In genomic region chr17:81315885-81316391, GRCh38 we compare ENCODE assay signal across 18 cellular contexts.
"Had no signal": no experiment of that assay in that cellular context is flagged by ENCODE, and none has a peak within 500 bp of the region (broad histone marks: within the 10 kb centered on the region; RNA-seq: fewer than 3 reads in every experiment).

No MANE protein-coding gene starts in this region.

- H3K27ac ChIP-seq: body of pancreas, epithelial cell of prostate, neural progenitor cell, right lobe of liver, stomach, tibial artery had no signal

- H3K4me1 ChIP-seq: right lobe of liver, stomach, tibial artery had no signal

- H2AFZ ChIP-seq: neural progenitor cell had no signal

- H3K27me3 ChIP-seq: body of pancreas, right lobe of liver had no signal

- H3K36me3 ChIP-seq: neural progenitor cell, right lobe of liver, stomach, tibial artery had no signal

- H3K9ac ChIP-seq: neural progenitor cell had no signal

- H3K9me3 ChIP-seq: body of pancreas, right lobe of liver, stomach, tibial artery had no signal

- H3K4me3 ChIP-seq: body of pancreas, neural progenitor cell, right lobe of liver, stomach, tibial artery had no signal

- DNase-seq: activated CD4-positive, alpha-beta T cell treated with anti-CD3 and anti-CD28 coated beads for 4 hours; activated CD4-positive, alpha-beta T cell treated with anti-CD3 and anti-CD28 coated beads, Interleukin-2, amount 50 U/mL, for 4 hours; activated naive CD4-positive, alpha-beta T cell; activated T-cell treated with anti-CD3 and anti-CD28 coated beads for 4 hours; activated T-cell treated with anti-CD3 and anti-CD28 coated beads, Interleukin-2, amount 50 U/mL, for 72 hours; body of pancreas; effector CD8-positive, alpha-beta T cell; hippocampal formation; left cardiac atrium; natural killer cell; right lobe of liver; stimulated activated CD4-positive, alpha-beta T cell treated with anti-CD3 and anti-CD28 coated beads, Interleukin-4, amount 100 ng/mL, for 1 hour; stomach; T-cell; tibial artery had no signal

- H3K4me2 ChIP-seq: neural progenitor cell had no signal

- ATAC-seq: activated naive CD4-positive, alpha-beta T cell treated with anti-CD3 and anti-CD28 coated beads, Interleukin-2, amount 50 U/mL, for 72 hours; activated T-cell treated with anti-CD3 and anti-CD28 coated beads, Interleukin-2, amount 50 U/mL, for 72 hours; body of pancreas; left cardiac atrium; T-cell had no signal
